20 cellular contexts compared by ENCODE assay signal in genomic region chr5:143233020-143233419, GRCh38.
DNase-seq lines count a peak whose midpoint lies in the region; ATAC-seq and TF ChIP-seq lines count a peak whose summit lies in the region.
"Had no signal": no experiment of that assay in that cellular context is flagged by ENCODE, and none has a peak within 500 bp of the region (broad histone marks: within the 10 kb centered on the region; RNA-seq: fewer than 3 reads in every experiment).

No MANE protein-coding gene starts in this region.

- TF ChIP-seq CTCF in RWPE1 (conservative IDR thresholded peaks at IDR 0.05; ENCODE audit: low read depth) (no peak), foreskin keratinocyte (conservative IDR thresholded peaks at IDR 0.05) (no peak)

- no peaks in the 10 kb centered on the region for H3K27me3 Mint-ChIP-seq in activated CD8-positive, alpha-beta memory T cell treated with anti-CD3 and anti-CD28 coated beads, Interleukin-2, amount 10 ng/mL, durations not matched to agents 7 days and 5 days
- H3K27me3 Mint-ChIP-seq: stimulated activated naive CD8-positive, alpha-beta T cell treated with anti-CD3 and anti-CD28 coated beads, Interleukin-15, Interleukin-2, amounts not matched to agents 100 ng/mL and 50 ng/mL, for 24 hours had no signal

- no peak overlapping the region for H3K4me3 Mint-ChIP-seq in activated CD8-positive, alpha-beta memory T cell treated with anti-CD3 and anti-CD28 coated beads, Interleukin-2, amount 10 ng/mL, durations not matched to agents 7 days and 5 days
- H3K4me3 Mint-ChIP-seq: stimulated activated naive CD8-positive, alpha-beta T cell treated with anti-CD3 and anti-CD28 coated beads, Interleukin-15, Interleukin-2, amounts not matched to agents 100 ng/mL and 50 ng/mL, for 24 hours had no signal

- H3K4me1 Mint-ChIP-seq in activated CD8-positive, alpha-beta memory T cell treated with anti-CD3 and anti-CD28 coated beads, Interleukin-2, amount 10 ng/mL, durations not matched to agents 7 days and 5 days = peaks cover 27% of the 10 kb centered on the region

- POLR2A ChIA-PET in RWPE1 (lab: Yijun Ruan, JAX; ENCODE audit: low non-redundant PET) = no interaction called here

- H3K36me3 Mint-ChIP-seq in activated CD8-positive, alpha-beta memory T cell treated with anti-CD3 and anti-CD28 coated beads, Interleukin-2, amount 10 ng/mL, durations not matched to agents 7 days and 5 days = no peaks in the 10 kb centered on the region

- H3K27ac Mint-ChIP-seq in activated CD8-positive, alpha-beta memory T cell treated with anti-CD3 and anti-CD28 coated beads, Interleukin-2, amount 10 ng/mL, durations not matched to agents 7 days and 5 days = no peak overlapping the region
- H3K27ac Mint-ChIP-seq: stimulated activated naive CD8-positive, alpha-beta T cell treated with anti-CD3 and anti-CD28 coated beads, Interleukin-15, Interleukin-2, amounts not matched to agents 100 ng/mL and 50 ng/mL, for 24 hours had no signal

- peak; percentile 5 for DNase-seq in activated CD8-positive, alpha-beta memory T cell treated with anti-CD3 and anti-CD28 coated beads, Interleukin-2, amount 10 ng/mL, durations not matched to agents 7 days and 5 days
- DNase-seq in activated CD8-positive, alpha-beta memory T cell treated with anti-CD3 and anti-CD28 coated beads, Interleukin-2, amount 50 U/mL, for 4 hours = no peak
- DNase-seq in RWPE1 (ENCODE audit: low spot score) = no peak
- DNase-seq in foreskin keratinocyte = no peak
- no peak for DNase-seq in NCI-H524 (lab: John Stamatoyannopoulos, UW)
- no peak for DNase-seq in effector CD4-positive, alpha-beta T cell
- no peak for DNase-seq in OCI-M2 (lab: John Stamatoyannopoulos, UW; ENCODE audit: unreplicated experiment)
- DNase-seq: activated CD4-positive, alpha-beta T cell treated with anti-CD3 and anti-CD28 coated beads, Interleukin-2, amount 50 U/mL, for 1 hour; activated gamma-delta T cell treated with Interleukin-2 at 50 U/mL for 16 hours; DMS153; effector CD8-positive, alpha-beta T cell; esophagus squamous epithelium; HCEC 1CT; mammary epithelial cell; NCI-H187; NCI-H345 had no signal

- H3K27me3 ChIP-seq in foreskin keratinocyte = no peaks in the 10 kb centered on the region
- H3K27me3 ChIP-seq: esophagus squamous epithelium, upper lobe of left lung had no signal

- H3K27ac ChIP-seq in RWPE1 (peak overlapping the region; percentile 45; the same call in 1 of the 2 replicates), foreskin keratinocyte (peak overlapping the region; percentile 57)
- H3K27ac ChIP-seq: esophagus squamous epithelium, upper lobe of left lung had no signal

- H3K4me1 ChIP-seq in foreskin keratinocyte = peaks cover 25% of the 10 kb centered on the region

- CTCF ChIA-PET in activated CD8-positive, alpha-beta memory T cell treated with anti-CD3 and anti-CD28 coated beads, Interleukin-2, amount 10 ng/mL, durations not matched to agents 7 days and 5 days (lab: Charles Lee) = no interaction called here
- CTCF ChIA-PET in RWPE1 (lab: Yijun Ruan, JAX) = interaction anchor here (0.6 to 1.0 kb wide), 4 partner anchors 27 to 1740 kb away, joined by 3 to 4 read pairs (median 3); no protein-coding TSS in a partner anchor

- ATAC-seq in activated CD8-positive, alpha-beta memory T cell treated with anti-CD3 and anti-CD28 coated beads, Interleukin-2, amount 10 ng/mL, durations not matched to agents 7 days and 5 days = no peak
- ATAC-seq in foreskin keratinocyte = no peak
- no peak for ATAC-seq in GM21367 (IDR thresholded peaks at IDR 0.05; ENCODE audit: unreplicated experiment)
- ATAC-seq: Right ventricle myocardium inferior had no signal

- H3K9me3 Mint-ChIP-seq in activated CD8-positive, alpha-beta memory T cell treated with anti-CD3 and anti-CD28 coated beads, Interleukin-2, amount 10 ng/mL, durations not matched to agents 7 days and 5 days (ENCODE audit: low read depth) = no peaks in the 10 kb centered on the region
- H3K9me3 Mint-ChIP-seq: stimulated activated naive CD8-positive, alpha-beta T cell treated with anti-CD3 and anti-CD28 coated beads, Interleukin-15, Interleukin-2, amounts not matched to agents 100 ng/mL and 50 ng/mL, for 24 hours had no signal
